ENCODE assay signal across 8 cellular contexts in the genomic region with DNA sequence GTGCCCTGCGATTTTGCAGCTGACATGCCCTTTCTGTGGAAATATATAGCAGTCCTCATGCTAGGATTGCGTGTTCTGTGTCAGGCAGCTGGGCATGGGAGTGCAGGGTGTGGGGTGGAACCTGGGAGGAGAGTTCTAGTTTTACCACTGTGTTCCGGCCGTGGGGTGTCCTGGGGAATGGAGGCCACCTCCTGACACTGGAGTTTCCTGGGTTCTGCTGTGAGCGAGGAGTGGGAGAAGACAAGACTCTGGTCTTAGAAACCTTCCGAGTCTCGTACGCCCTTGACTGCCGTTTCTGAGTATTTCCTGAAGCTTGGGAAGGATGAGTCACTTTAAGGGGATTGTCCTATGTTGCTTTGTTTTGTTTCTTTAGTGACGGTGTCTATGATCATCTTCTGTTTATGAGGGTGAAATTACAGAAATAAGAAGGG. TPM values are rescaled to one million over a fixed set of nuclear protein-coding genes. Genes with fewer than 3 reads are reported as not detected.
DNase-seq lines count a peak whose midpoint lies in the region; ATAC-seq lines count a peak whose summit lies in the region.

No MANE protein-coding gene starts in this region.

- no peaks in the 10 kb centered on the region for H3K27me3 Mint-ChIP-seq in activated CD4-positive, alpha-beta T cell treated with anti-CD3 and anti-CD28 coated beads for 36 hours
- H3K27me3 Mint-ChIP-seq in activated naive CD4-positive, alpha-beta T cell treated with anti-CD3 and anti-CD28 coated beads, Interleukin-2, amount 10 ng/mL, durations not matched to agents 7 days and 5 days, result no peaks in the 10 kb centered on the region

- ATAC-seq in activated CD4-positive, alpha-beta T cell treated with anti-CD3 and anti-CD28 coated beads for 36 hours, result peak; percentile 60
- ATAC-seq in left cardiac atrium, result peak; percentile 21 to 56
- no peak for ATAC-seq in HG02571 (IDR thresholded peaks at IDR 0.05; ENCODE audit: unreplicated experiment)
- no peak for ATAC-seq in HG03378 (IDR thresholded peaks at IDR 0.05; ENCODE audit: unreplicated experiment)
- no peak for ATAC-seq in GM21390 (IDR thresholded peaks at IDR 0.05; ENCODE audit: unreplicated experiment)

- peak; percentile 63 for DNase-seq in activated CD4-positive, alpha-beta T cell treated with anti-CD3 and anti-CD28 coated beads for 36 hours
- no peak for DNase-seq in activated CD4-positive, alpha-beta T cell treated with anti-CD3 and anti-CD28 coated beads for 1 hour
- DNase-seq in activated naive CD4-positive, alpha-beta T cell treated with anti-CD3 and anti-CD28 coated beads, Interleukin-2, amount 10 ng/mL, durations not matched to agents 7 days and 5 days, result peak; percentile 38
- DNase-seq in left cardiac atrium, result no peak
- peak; percentile 27 to 60 for DNase-seq in stimulated activated CD4-positive, alpha-beta T cell treated with anti-CD3 and anti-CD28 coated beads, Interleukin-2, amount 100 ng/mL, for 24 hours

- H3K4me1 Mint-ChIP-seq in activated CD4-positive, alpha-beta T cell treated with anti-CD3 and anti-CD28 coated beads for 36 hours, result peaks cover 72% of the 10 kb centered on the region
- H3K4me1 Mint-ChIP-seq in activated naive CD4-positive, alpha-beta T cell treated with anti-CD3 and anti-CD28 coated beads, Interleukin-2, amount 10 ng/mL, durations not matched to agents 7 days and 5 days, result peaks cover 74% of the 10 kb centered on the region

- H3K4me3 Mint-ChIP-seq in activated CD4-positive, alpha-beta T cell treated with anti-CD3 and anti-CD28 coated beads for 36 hours, result peak overlapping the region; percentile 47
- peak overlapping the region; percentile 55 for H3K4me3 Mint-ChIP-seq in activated naive CD4-positive, alpha-beta T cell treated with anti-CD3 and anti-CD28 coated beads, Interleukin-2, amount 10 ng/mL, durations not matched to agents 7 days and 5 days

- CTCF ChIA-PET in activated CD4-positive, alpha-beta T cell treated with anti-CD3 and anti-CD28 coated beads for 36 hours (lab: Charles Lee), result no interaction called here
- CTCF ChIA-PET in activated naive CD4-positive, alpha-beta T cell treated with anti-CD3 and anti-CD28 coated beads, Interleukin-2, amount 10 ng/mL, durations not matched to agents 7 days and 5 days (lab: Charles Lee), result no interaction called here

- POLR2A ChIA-PET in activated CD4-positive, alpha-beta T cell treated with anti-CD3 and anti-CD28 coated beads for 36 hours (lab: Charles Lee), result no interaction called here

- no peaks in the 10 kb centered on the region for H3K9me3 Mint-ChIP-seq in activated CD4-positive, alpha-beta T cell treated with anti-CD3 and anti-CD28 coated beads for 36 hours (ENCODE audit: low read depth)
- H3K9me3 Mint-ChIP-seq in activated naive CD4-positive, alpha-beta T cell treated with anti-CD3 and anti-CD28 coated beads, Interleukin-2, amount 10 ng/mL, durations not matched to agents 7 days and 5 days, result no peaks in the 10 kb centered on the region

- peak overlapping the region; percentile 97 for H3K27ac Mint-ChIP-seq in activated CD4-positive, alpha-beta T cell treated with anti-CD3 and anti-CD28 coated beads for 36 hours
- H3K27ac Mint-ChIP-seq in activated naive CD4-positive, alpha-beta T cell treated with anti-CD3 and anti-CD28 coated beads, Interleukin-2, amount 10 ng/mL, durations not matched to agents 7 days and 5 days, result peak overlapping the region; percentile 90

- intact Hi-C loops in activated CD4-positive, alpha-beta T cell treated with anti-CD3 and anti-CD28 coated beads for 36 hours (cut with DNase I, micrococcal nuclease), result loop anchor here (1.0 to 5.0 kb wide), 7 partner anchors 13 to 1175 kb away; a partner anchor contains a TSS
- intact Hi-C loops in left cardiac atrium (cut with DNase I), result loop anchor here in 1 of 2 donors (1.0 kb wide), 1 partner anchor 19 kb away; a partner anchor contains a TSS

- H3K36me3 Mint-ChIP-seq in activated CD4-positive, alpha-beta T cell treated with anti-CD3 and anti-CD28 coated beads for 36 hours (ENCODE audit: low read depth), result peaks cover 42% of the 10 kb centered on the region
- H3K36me3 Mint-ChIP-seq in activated naive CD4-positive, alpha-beta T cell treated with anti-CD3 and anti-CD28 coated beads, Interleukin-2, amount 10 ng/mL, durations not matched to agents 7 days and 5 days, result peaks cover 44% of the 10 kb centered on the region

RNA-seq across cellular contexts. Expression of a gene that starts 19.0 kb away (rescaled TPM):
- 100 to 1,000 TPM; 169 to 216 TPM for total RNA-seq in activated CD4-positive, alpha-beta T cell treated with anti-CD3 and anti-CD28 coated beads for 36 hours
- 100 to 1,000 TPM; 242 to 317 TPM for total RNA-seq in left cardiac atrium

RNA-seq across cellular contexts. Expression of a gene that starts 41.8 kb away (rescaled TPM):
- not detected for total RNA-seq in activated CD4-positive, alpha-beta T cell treated with anti-CD3 and anti-CD28 coated beads for 36 hours
- total RNA-seq in left cardiac atrium, result 1 to 10 TPM in 1 of 2 donors, under 1 TPM in 1; 0.38 to 1.0 TPM

Comparison
In these comparisons a context has a peak if more than half of its experiments do, and no peak if none do; other contexts are left out.
1. DNase-seq: peak in activated CD4-positive, alpha-beta T cell treated with anti-CD3 and anti-CD28 coated beads for 36 hours (single experiment), activated naive CD4-positive, alpha-beta T cell treated with anti-CD3 and anti-CD28 coated beads, Interleukin-2, amount 10 ng/mL, durations not matched to agents 7 days and 5 days (single experiment) and stimulated activated CD4-positive, alpha-beta T cell treated with anti-CD3 and anti-CD28 coated beads, Interleukin-2, amount 100 ng/mL, for 24 hours (2 of 2); none in activated CD4-positive, alpha-beta T cell treated with anti-CD3 and anti-CD28 coated beads for 1 hour (single experiment) and left cardiac atrium (single experiment).
2. ATAC-seq: peak in activated CD4-positive, alpha-beta T cell treated with anti-CD3 and anti-CD28 coated beads for 36 hours (single experiment) and left cardiac atrium (2 of 2); none in HG02571 (single experiment), HG03378 (single experiment) and GM21390 (single experiment).